Comparison of ENCODE assay signal across 21 cellular contexts in the genomic region with DNA sequence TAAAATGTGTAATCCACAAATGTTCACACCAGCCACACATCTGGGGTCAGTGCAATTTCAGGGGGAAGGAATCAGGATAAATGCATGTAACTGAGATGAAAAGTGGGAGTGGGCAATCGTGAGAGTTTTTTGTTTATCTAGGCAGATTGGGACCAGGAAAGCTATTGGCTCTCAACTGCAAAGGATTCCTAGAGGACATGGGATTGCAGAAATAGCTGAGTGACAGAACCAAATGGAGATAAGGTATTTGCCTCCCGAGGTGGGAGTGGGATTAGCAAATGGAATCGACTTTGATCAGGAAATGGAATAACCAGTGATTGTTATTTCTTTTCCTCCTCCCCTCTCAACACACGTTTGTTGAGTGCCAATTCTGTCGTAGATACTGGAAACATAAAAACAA. TPM values are rescaled to one million over a fixed set of nuclear protein-coding genes. Genes with fewer than 3 reads are reported as not detected.
DNase-seq lines count a peak whose midpoint lies in the region; ATAC-seq and TF ChIP-seq lines count a peak whose summit lies in the region.
"Had no signal": no experiment of that assay in that cellular context is flagged by ENCODE, and none has a peak within 500 bp of the region (broad histone marks: within the 10 kb centered on the region; RNA-seq: fewer than 3 reads in every experiment).

No MANE protein-coding gene starts in this region.

- H2AFZ ChIP-seq in smooth muscle cell (ENCODE audit: low read depth), result no peak overlapping the region
- H2AFZ ChIP-seq: PC-9 had no signal

- peaks cover 13% of the 10 kb centered on the region for H3K4me1 ChIP-seq in smooth muscle cell (ENCODE audit: low read depth)

- CTCF ChIA-PET in CD4-positive, alpha-beta T cell (lab: Charles Lee), result no interaction called here
- CTCF ChIA-PET in activated CD4-positive, alpha-beta memory T cell treated with anti-CD3 and anti-CD28 coated beads for 36 hours (lab: Charles Lee), result interaction anchor here (0.6 kb wide), 1 partner anchor 216 kb away, joined by 3 read pairs; no protein-coding TSS in a partner anchor

- no peak for DNase-seq in CD4-positive, alpha-beta T cell
- DNase-seq in activated CD4-positive, alpha-beta memory T cell treated with anti-CD3 and anti-CD28 coated beads for 36 hours, result no peak
- no peak for DNase-seq in mesothelial cell of epicardium (ENCODE audit: low spot score in 2 of 2, unreplicated experiment in 2 of 2)
- DNase-seq in smooth muscle cell (lab: John Stamatoyannopoulos, UW; ENCODE audit: unreplicated experiment), result no peak
- no peak for DNase-seq in islet precursor cell
- DNase-seq in activated CD4-positive, alpha-beta T cell treated with anti-CD3 and anti-CD28 coated beads for 48 hours, result no peak
- DNase-seq: DMS79 treated with DMSO at 0.1 percent for 48 hours, H9, IMR-90, NCI-H1417 treated with DMSO at 0.1 percent for 48 hours, NCI-H187 treated with DMSO at 0.1 percent for 48 hours, NCI-H2227 treated with DMSO at 0.1 percent for 48 hours, NCI-H524 treated with DMSO at 0.1 percent for 48 hours, PC-9 had no signal

- no peak overlapping the region for H3K27ac ChIP-seq in CD4-positive, alpha-beta T cell (ENCODE audit: low read depth, low read length)
- H3K27ac ChIP-seq in smooth muscle cell (ENCODE audit: low read depth), result peak overlapping the region; percentile 86
- H3K27ac ChIP-seq: BLaER1 treated with 17β-estradiol and CSF1 and Interleukin-3, amounts not matched to agents 10 nM and 100 nM; HL-60; PC-9; RWPE1 had no signal

- H3K36me3 ChIP-seq in smooth muscle cell (ENCODE audit: low read depth), result no peaks in the 10 kb centered on the region

- H3K9ac ChIP-seq in smooth muscle cell (ENCODE audit: low read depth), result no peak overlapping the region
- H3K9ac ChIP-seq: BLaER1 treated with 17β-estradiol and CSF1 and Interleukin-3, amounts not matched to agents 10 nM and 100 nM had no signal

- POLR2A ChIA-PET in CD4-positive, alpha-beta T cell (lab: Charles Lee), result interaction anchor here (0.9 kb wide), 1 partner anchor 99 kb away, joined by 3 read pairs; a partner anchor contains a TSS
- POLR2A ChIA-PET in activated CD4-positive, alpha-beta memory T cell treated with anti-CD3 and anti-CD28 coated beads for 36 hours (lab: Charles Lee), result interaction anchor here (1.2 kb wide), 1 partner anchor 72 kb away, joined by 3 read pairs; a partner anchor contains a TSS

- H3K4me1 Mint-ChIP-seq in CD4-positive, alpha-beta T cell (ENCODE audit: low read depth), result peaks cover 21% of the 10 kb centered on the region
- peaks cover 12% of the 10 kb centered on the region for H3K4me1 Mint-ChIP-seq in activated CD4-positive, alpha-beta memory T cell treated with anti-CD3 and anti-CD28 coated beads for 36 hours (ENCODE audit: low read depth)
- peaks cover 28% of the 10 kb centered on the region for H3K4me1 Mint-ChIP-seq in mesothelial cell of epicardium

- H4K20me1 ChIP-seq in smooth muscle cell (ENCODE audit: low read depth), result no peaks in the 10 kb centered on the region

- H3K4me3 Mint-ChIP-seq in CD4-positive, alpha-beta T cell, result peak overlapping the region; percentile 46
- H3K4me3 Mint-ChIP-seq in activated CD4-positive, alpha-beta memory T cell treated with anti-CD3 and anti-CD28 coated beads for 36 hours, result no peak overlapping the region
- no peak overlapping the region for H3K4me3 Mint-ChIP-seq in mesothelial cell of epicardium
- H3K4me3 Mint-ChIP-seq: H9 had no signal

- ATAC-seq in CD4-positive, alpha-beta T cell (ENCODE audit: poor library complexity), result no peak
- ATAC-seq in GM19324 (IDR thresholded peaks at IDR 0.05; ENCODE audit: low FRiP score, unreplicated experiment), result no peak

- 66% methylated on average over 5 of the region's 5 CpGs for WGBS in smooth muscle cell (ENCODE audit: low lambda C conversion rate)

- peak overlapping the region; percentile 44 for H3K27ac Mint-ChIP-seq in CD4-positive, alpha-beta T cell
- peak overlapping the region; percentile 28 for H3K27ac Mint-ChIP-seq in activated CD4-positive, alpha-beta memory T cell treated with anti-CD3 and anti-CD28 coated beads for 36 hours
- peak overlapping the region; percentile 98 for H3K27ac Mint-ChIP-seq in mesothelial cell of epicardium

- no peaks in the 10 kb centered on the region for H3K9me3 ChIP-seq in CD4-positive, alpha-beta T cell (ENCODE audit: control insufficient read depth, low read length)
- no peaks in the 10 kb centered on the region for H3K9me3 ChIP-seq in smooth muscle cell (replicated peaks; ENCODE audit: low read depth)
- H3K9me3 ChIP-seq: BLaER1 treated with 17β-estradiol and CSF1 and Interleukin-3, amounts not matched to agents 10 nM and 100 nM had no signal

- no peak overlapping the region for H3K4me2 ChIP-seq in smooth muscle cell
- H3K4me2 ChIP-seq: PC-9 had no signal

- TF ChIP-seq CTCF in CD4-positive, alpha-beta T cell (IDR thresholded peaks at IDR 0.05), result no peak
- TF ChIP-seq CTCF in mesothelial cell of epicardium (IDR thresholded peaks at IDR 0.05; ENCODE audit: unreplicated experiment) (no peak), smooth muscle cell (IDR thresholded peaks at IDR 0.05; ENCODE audit: borderline replicate concordance, insufficient read depth, poor library complexity, severe bottlenecking) (no peak)

- H3K27me3 ChIP-seq in CD4-positive, alpha-beta T cell (ENCODE audit: control insufficient read depth, insufficient read depth, low read length), result no peaks in the 10 kb centered on the region
- no peaks in the 10 kb centered on the region for H3K27me3 ChIP-seq in smooth muscle cell (ENCODE audit: low read depth)

- H3K27me3 Mint-ChIP-seq in CD4-positive, alpha-beta T cell, result no peaks in the 10 kb centered on the region
- H3K27me3 Mint-ChIP-seq in activated CD4-positive, alpha-beta memory T cell treated with anti-CD3 and anti-CD28 coated beads for 36 hours, result no peaks in the 10 kb centered on the region
- H3K27me3 Mint-ChIP-seq in mesothelial cell of epicardium (ENCODE audit: low read depth), result no peaks in the 10 kb centered on the region

- H3K9me3 Mint-ChIP-seq in CD4-positive, alpha-beta T cell, result no peaks in the 10 kb centered on the region
- H3K9me3 Mint-ChIP-seq in activated CD4-positive, alpha-beta memory T cell treated with anti-CD3 and anti-CD28 coated beads for 36 hours, result no peaks in the 10 kb centered on the region
- no peaks in the 10 kb centered on the region for H3K9me3 Mint-ChIP-seq in mesothelial cell of epicardium

- peaks cover 13% of the 10 kb centered on the region for H3K36me3 Mint-ChIP-seq in CD4-positive, alpha-beta T cell (ENCODE audit: low read depth)
- peaks cover 3% of the 10 kb centered on the region for H3K36me3 Mint-ChIP-seq in activated CD4-positive, alpha-beta memory T cell treated with anti-CD3 and anti-CD28 coated beads for 36 hours
- no peaks in the 10 kb centered on the region for H3K36me3 Mint-ChIP-seq in mesothelial cell of epicardium

- no peak overlapping the region for H3K4me3 ChIP-seq in smooth muscle cell
- H3K4me3 ChIP-seq: BLaER1 treated with 17β-estradiol and CSF1 and Interleukin-3, amounts not matched to agents 10 nM and 100 nM; PC-9 had no signal

- no peaks in the 10 kb centered on the region for H3K79me2 ChIP-seq in smooth muscle cell (ENCODE audit: low read depth)

- intact Hi-C loops in CD4-positive, alpha-beta T cell (cut with DNase I, micrococcal nuclease), result loop anchor here (5.0 to 10.0 kb wide), 4 partner anchors 101 to 212 kb away; a partner anchor contains a TSS
- intact Hi-C loops in activated CD4-positive, alpha-beta memory T cell treated with anti-CD3 and anti-CD28 coated beads for 36 hours (cut with micrococcal nuclease), result loop anchor here (5.0 to 10.0 kb wide), 5 partner anchors 68 to 1049 kb away; a partner anchor contains a TSS

- H3F3A ChIP-seq in smooth muscle cell (ENCODE audit: low read depth), result no peaks in the 10 kb centered on the region

RNA-seq across cellular contexts. Expression of a gene that starts 38.9 kb away (rescaled TPM):
- not detected for total RNA-seq in CD4-positive, alpha-beta T cell
- total RNA-seq in activated CD4-positive, alpha-beta memory T cell treated with anti-CD3 and anti-CD28 coated beads for 36 hours, result not detected
- total RNA-seq in mesothelial cell of epicardium (0.11 TPM in 1 of 3 replicates, not detected in the others), smooth muscle cell (not detected in 2 replicates)
- not detected in 2 replicates for polyA plus RNA-seq in smooth muscle cell
- total RNA-seq: A673, H9, HT1080, IMR-90, M059J, PC-9 had no signal
- polyA plus RNA-seq: IMR-90 had no signal

RNA-seq across cellular contexts. Expression of a gene that starts 39.5 kb away (rescaled TPM):
- total RNA-seq in CD4-positive, alpha-beta T cell, result 1 to 10 TPM; 3.4 to 4.3 TPM
- total RNA-seq in activated CD4-positive, alpha-beta memory T cell treated with anti-CD3 and anti-CD28 coated beads for 36 hours, result under 1 TPM; 0.58 to 0.86 TPM
- total RNA-seq in mesothelial cell of epicardium (3.3 to 3.5 TPM (median 3.3 TPM) in 3 replicates), smooth muscle cell (0.13 and 0.40 TPM in 2 replicates)
- 0.18 and 1.5 TPM in 2 replicates for polyA plus RNA-seq in smooth muscle cell

Comparison
In these comparisons a context has a peak if more than half of its experiments do, and no peak if none do; other contexts are left out.
1. H3K27ac Mint-ChIP-seq: peak in every context shown above with its lines; median percentile 98 in mesothelial cell of epicardium; 44 in CD4-positive, alpha-beta T cell; 28 in activated CD4-positive, alpha-beta memory T cell treated with anti-CD3 and anti-CD28 coated beads for 36 hours.